8 cellular contexts compared by ENCODE assay signal in genomic region chr5:77645158-77645994, GRCh38. TPM values are rescaled to one million over a fixed set of nuclear protein-coding genes. Genes with fewer than 3 reads are reported as not detected.
DNase-seq lines count a peak whose midpoint lies in the region; ATAC-seq, FAIRE-seq and TF ChIP-seq lines count a peak whose summit lies in the region.

No MANE protein-coding gene starts in this region.

- no peak overlapping the region for H3K27ac Mint-ChIP-seq in activated naive CD8-positive, alpha-beta T cell treated with anti-CD3 and anti-CD28 coated beads for 36 hours
- H3K27ac Mint-ChIP-seq in stimulated activated naive CD8-positive, alpha-beta T cell treated with anti-CD3 and anti-CD28 coated beads, Interleukin-15, amount 100 ng/mL, for 72 hours, result no peak overlapping the region

- H3K27me3 ChIP-seq in AG04450 (ENCODE audit: control insufficient read depth, insufficient read depth, low read length), result peaks cover 82% of the 10 kb centered on the region

- peaks cover 0 to 4% of the 10 kb centered on the region in 2 donors for H3K4me1 ChIP-seq in kidney (ENCODE audit: control insufficient read depth in 1 of 2, insufficient read depth in 1 of 2, low read depth in 1 of 2, low read length in 2 of 2)

- H3K27ac ChIP-seq in AG04450 (ENCODE audit: low read depth, low read length) (no peak overlapping the region), kidney (ENCODE audit: low read depth in 2 of 2, low read length in 2 of 2) (no peak overlapping the region)

- no peak overlapping the region for H3K9ac ChIP-seq in kidney (ENCODE audit: low read length in 2 of 2)

- peaks cover 3% of the 10 kb centered on the region for H3K9me3 Mint-ChIP-seq in activated naive CD8-positive, alpha-beta T cell treated with anti-CD3 and anti-CD28 coated beads for 36 hours
- peaks cover 5 to 17% of the 10 kb centered on the region in 2 donors for H3K9me3 Mint-ChIP-seq in stimulated activated naive CD8-positive, alpha-beta T cell treated with anti-CD3 and anti-CD28 coated beads, Interleukin-15, amount 100 ng/mL, for 72 hours

- peaks cover 95% of the 10 kb centered on the region for H3K27me3 Mint-ChIP-seq in activated naive CD8-positive, alpha-beta T cell treated with anti-CD3 and anti-CD28 coated beads for 36 hours
- H3K27me3 Mint-ChIP-seq in stimulated activated naive CD8-positive, alpha-beta T cell treated with anti-CD3 and anti-CD28 coated beads, Interleukin-15, amount 100 ng/mL, for 72 hours, result peaks cover 98% of the 10 kb centered on the region

- peaks cover 2% of the 10 kb centered on the region; the same call in 1 of the 2 replicates for H3K9me3 ChIP-seq in AG04450 (ENCODE audit: control insufficient read depth, insufficient read depth, low read length)
- no peaks in the 10 kb centered on the region for H3K9me3 ChIP-seq in kidney (ENCODE audit: control insufficient read depth in 1 of 2, low read length in 2 of 2)

- DNase-seq in AG04450 (ENCODE audit: low read depth, low spot score), result no peak
- peak; percentile 9 for DNase-seq in NCI-H460 (ENCODE audit: extremely low read depth, low read depth)
- DNase-seq in activated naive CD8-positive, alpha-beta T cell treated with anti-CD3 and anti-CD28 coated beads for 36 hours, result peak; percentile 62
- no peak for DNase-seq in kidney
- DNase-seq in stimulated activated naive CD8-positive, alpha-beta T cell treated with anti-CD3 and anti-CD28 coated beads, Interleukin-15, amount 100 ng/mL, for 72 hours, result peak; percentile 37 to 56
- no peak for DNase-seq in cerebellar cortex (ENCODE audit: low spot score)
- DNase-seq in NCI-H2029 treated with DMSO at 0.1 percent for 48 hours (lab: John Stamatoyannopoulos, UW), result no peak

- ATAC-seq in stimulated activated naive CD8-positive, alpha-beta T cell treated with anti-CD3 and anti-CD28 coated beads, Interleukin-15, amount 100 ng/mL, for 72 hours, result peak; percentile 89

- TF ChIP-seq CTCF in AG04450 (IDR thresholded peaks at IDR 0.05; ENCODE audit: low read depth, low read length) (peak; percentile 31), GM12875 (IDR thresholded peaks at IDR 0.05; ENCODE audit: borderline replicate concordance, insufficient read depth, low read depth, low read length) (peak; percentile 79), kidney (IDR thresholded peaks at IDR 0.05; ENCODE audit: borderline replicate concordance, extremely low read depth, insufficient read depth) (peak; percentile 16)

- POLR2A ChIA-PET in AG04450 (lab: Yijun Ruan, JAX), result no interaction called here

- FAIRE-seq in kidney (lab: Jason Lieb, UNC), result no peak

- peaks cover 17% of the 10 kb centered on the region for H3K4me1 Mint-ChIP-seq in activated naive CD8-positive, alpha-beta T cell treated with anti-CD3 and anti-CD28 coated beads for 36 hours
- peaks cover 34% of the 10 kb centered on the region for H3K4me1 Mint-ChIP-seq in stimulated activated naive CD8-positive, alpha-beta T cell treated with anti-CD3 and anti-CD28 coated beads, Interleukin-15, amount 100 ng/mL, for 72 hours

- peak overlapping the region; percentile 68 for H3K4me3 Mint-ChIP-seq in activated naive CD8-positive, alpha-beta T cell treated with anti-CD3 and anti-CD28 coated beads for 36 hours
- H3K4me3 Mint-ChIP-seq in stimulated activated naive CD8-positive, alpha-beta T cell treated with anti-CD3 and anti-CD28 coated beads, Interleukin-15, amount 100 ng/mL, for 72 hours, result peak overlapping the region; percentile 50 to 76

- CTCF ChIA-PET in AG04450 (lab: Charles Lee), result interaction anchor here (0.7 kb wide), 1 partner anchor 202 kb away, joined by 3 read pairs; no protein-coding TSS in a partner anchor

- peaks cover 8% of the 10 kb centered on the region for H3K36me3 Mint-ChIP-seq in activated naive CD8-positive, alpha-beta T cell treated with anti-CD3 and anti-CD28 coated beads for 36 hours

- intact Hi-C loops in kidney (cut with DNase I), result no loop called here

- H3K36me3 ChIP-seq in kidney (ENCODE audit: control insufficient read depth in 1 of 2, insufficient read depth in 2 of 2, low read length in 2 of 2), result no peaks in the 10 kb centered on the region

- no peak overlapping the region for H3K4me3 ChIP-seq in AG04450 (ENCODE audit: low read depth, low read length)
- H3K4me3 ChIP-seq in GM12875 (ENCODE audit: low read depth, low read length), result peak overlapping the region; percentile 51
- peak overlapping the region in 1 of 2 donors; percentile 27 for H3K4me3 ChIP-seq in kidney (ENCODE audit: low read length in 2 of 2)

RNA-seq across cellular contexts. Expression of gene OTP, which starts 6.9 kb away (rescaled TPM):
- polyA plus RNA-seq in AG04450 (2011; rRNA removed), result not detected in 2 replicates
- polyA minus RNA-seq in AG04450 (2011; rRNA and poly(A)+ RNA removed), result not detected in 2 replicates
- total RNA-seq in NCI-H460 (2014; rRNA removed; shearing (Covaris generic)), result not detected in 2 replicates
- polyA plus RNA-seq in NCI-H460 (2014; cell fraction: nucleus; rRNA removed), result not detected in 2 replicates
- not detected for total RNA-seq in activated naive CD8-positive, alpha-beta T cell treated with anti-CD3 and anti-CD28 coated beads for 36 hours
- total RNA-seq in kidney, result not detected
- not detected for polyA plus RNA-seq in kidney (ENCODE audit: insufficient read depth, low read depth, low replicate concordance)

Comparison
In these comparisons a context has a peak if more than half of its experiments do, and no peak if none do; other contexts are left out.
1. DNase-seq: peak in NCI-H460 (single experiment), activated naive CD8-positive, alpha-beta T cell treated with anti-CD3 and anti-CD28 coated beads for 36 hours (single experiment) and stimulated activated naive CD8-positive, alpha-beta T cell treated with anti-CD3 and anti-CD28 coated beads, Interleukin-15, amount 100 ng/mL, for 72 hours (2 of 2); none in AG04450 (single experiment), kidney (single experiment), cerebellar cortex (single experiment) and NCI-H2029 treated with DMSO at 0.1 percent for 48 hours (single experiment).
2. CTCF ChIP-seq: peak in every context shown above with its lines; median percentile 79 in GM12875; 31 in AG04450; 16 in kidney.